ENCODE assay signal across 8 cellular contexts in genomic region chr16:660459-661183, GRCh38. TPM values are rescaled to one million over a fixed set of nuclear protein-coding genes. Genes with fewer than 3 reads are reported as not detected.
A peak's percentile ranks its signal among the peaks of the same experiment; 100 is the strongest.
DNase-seq lines count a peak whose midpoint lies in the region; ATAC-seq, FAIRE-seq and TF ChIP-seq lines count a peak whose summit lies in the region.

No MANE protein-coding gene starts in this region.

- no peaks in the 10 kb centered on the region for H3K27me3 ChIP-seq in HCT116 (ENCODE audit: insufficient read depth, low read length)
- H3K27me3 ChIP-seq in lung (ENCODE audit: control insufficient read depth, insufficient read depth), result no peaks in the 10 kb centered on the region

- H3K79me2 ChIP-seq in HCT116 (ENCODE audit: insufficient read depth, low read length), result no peaks in the 10 kb centered on the region

- peaks cover 3% of the 10 kb centered on the region for H3K36me3 Mint-ChIP-seq in activated CD4-positive, alpha-beta memory T cell treated with anti-CD3 and anti-CD28 coated beads for 36 hours

- WGBS in lung, 2 donors, result 6 to 17% methylated on average over 28 to 39 of the region's 43 CpGs

- H3K27me3 Mint-ChIP-seq in activated CD4-positive, alpha-beta memory T cell treated with anti-CD3 and anti-CD28 coated beads for 36 hours, result no peaks in the 10 kb centered on the region

- H3K4me2 ChIP-seq in HCT116 (ENCODE audit: low read length), result peak overlapping the region; percentile 30

- no peak overlapping the region for H3K4me3 ChIP-seq in HCT116 (replicated peaks in 1 of 2; ENCODE audit: low read depth in 1 of 2, low read length in 2 of 2)
- H3K4me3 ChIP-seq in lung, result no peak overlapping the region

- H2AFZ ChIP-seq in HCT116 (ENCODE audit: low read depth, low read length, poor library complexity, severe bottlenecking), result no peak overlapping the region

- RAD21 ChIA-PET in HCT116 (lab: Charles Lee; ENCODE audit: low non-redundant PET in 1 of 2, low total read pairs in 2 of 2, uncharacterized antibody in 2 of 2, unreplicated experiment in 2 of 2), result no interaction called here

- BruUV-seq in HCT116 (replicated peaks; lab: Mats Ljungman, UMichigan), result no TSS peak

- H3K27ac ChIP-seq in HCT116 (ENCODE audit: low read depth, low read length) (peak overlapping the region; percentile 67; the same call in 1 of the 2 replicates), lung (ENCODE audit: low read depth in 1 of 2, low read length in 1 of 2) (peak overlapping the region; percentile 68 to 69)

- no peaks in the 10 kb centered on the region for H3K9me3 Mint-ChIP-seq in activated CD4-positive, alpha-beta memory T cell treated with anti-CD3 and anti-CD28 coated beads for 36 hours

- POLR2A ChIA-PET in HCT116 (lab: Charles Lee), result interaction anchor here (1.9 kb wide), 1 partner anchor 9 kb away, joined by 4 read pairs; no protein-coding TSS in a partner anchor
- POLR2A ChIA-PET in activated CD4-positive, alpha-beta memory T cell treated with anti-CD3 and anti-CD28 coated beads for 36 hours (lab: Charles Lee), result no interaction called here

- H4K20me1 ChIP-seq in HCT116 (ENCODE audit: insufficient read depth), result no peaks in the 10 kb centered on the region

- peak; percentile 94 for ATAC-seq in HCT116
- peak; percentile 82 for ATAC-seq in lung (ENCODE audit: insufficient read depth, low FRiP score)

- peak overlapping the region; percentile 33; the same call in 1 of the 2 replicates for H3K9ac ChIP-seq in HCT116 (ENCODE audit: low read length)

- no peak for TF ChIP-seq POLR2A in HCT116 (IDR thresholded peaks at IDR 0.05; ENCODE audit: borderline replicate concordance, extremely low read depth, insufficient read depth, insufficient read length)

- H3K9me3 ChIP-seq in HCT116 (ENCODE audit: control insufficient read depth in 1 of 2, insufficient read depth in 1 of 2, low read depth in 1 of 2, low read length in 2 of 2) (no peaks in the 10 kb centered on the region), lung (ENCODE audit: control insufficient read depth in 2 of 2, insufficient read depth in 1 of 2, low read length in 1 of 2) (no peaks in the 10 kb centered on the region)

- no peaks in the 10 kb centered on the region for H3K36me3 ChIP-seq in HCT116 (ENCODE audit: control insufficient read depth in 1 of 2, insufficient read depth in 2 of 2, low read length in 2 of 2)
- H3K36me3 ChIP-seq in lung (ENCODE audit: control insufficient read depth in 2 of 2, insufficient read depth in 2 of 2, low read length in 2 of 2), result peaks cover 0 to 27% of the 10 kb centered on the region in 2 donors

- DNase-seq in D721Med (ENCODE audit: insufficient read length, low spot score) (peak; percentile 93), HCT116 (ENCODE audit: low read depth, low spot score) (peak; percentile 53), NCI-H774 (lab: John Stamatoyannopoulos, UW) (peak; percentile 75), ecto neural progenitor cell (ENCODE audit: low spot score) (peak; percentile 93), lung (ENCODE audit: low spot score) (peak; percentile 90), HuH-7 (ENCODE audit: low spot score) (no peak)
- DNase-seq in activated CD4-positive, alpha-beta memory T cell treated with anti-CD3 and anti-CD28 coated beads for 36 hours, result peak; percentile 72
- DNase-seq in stimulated activated CD8-positive, alpha-beta memory T cell treated with anti-CD3 and anti-CD28 coated beads, Interleukin-12 subunit alpha, Interleukin-12 subunit beta, amount 100 ng/mL, for 1 hour (ENCODE audit: low read depth), result peak; percentile 28

- peak; percentile 27 for TF ChIP-seq CTCF in D721Med (IDR thresholded peaks at IDR 0.05; ENCODE audit: insufficient read depth, missing control alignments)
- TF ChIP-seq CTCF in HCT116 (IDR thresholded peaks at IDR 0.05 in 2 of 3, conservative IDR thresholded peaks at IDR 0.05 in 1 of 3; ENCODE audit: borderline replicate concordance in 1 of 3, insufficient read depth in 1 of 3, low read depth in 2 of 3, low read length in 2 of 3), result peak; percentile 26 to 44 (median 42); a peak in 5 of 6 replicates
- TF ChIP-seq CTCF in lung (IDR thresholded peaks at IDR 0.05; ENCODE audit: control extremely low read depth, extremely low read depth), result peak; percentile 25

- FAIRE-seq in D721Med (lab: Jason Lieb, UNC), result no peak

- intact Hi-C loops in HCT116 (cut with micrococcal nuclease), result loop anchor here (2.0 kb wide), 1 partner anchor 82 kb away; no protein-coding TSS in a partner anchor
- intact Hi-C loops in activated CD4-positive, alpha-beta memory T cell treated with anti-CD3 and anti-CD28 coated beads for 36 hours (cut with micrococcal nuclease), result no loop called here

- H3K4me3 Mint-ChIP-seq in activated CD4-positive, alpha-beta memory T cell treated with anti-CD3 and anti-CD28 coated beads for 36 hours, result no peak overlapping the region

- no peak overlapping the region for H3K27ac Mint-ChIP-seq in activated CD4-positive, alpha-beta memory T cell treated with anti-CD3 and anti-CD28 coated beads for 36 hours

- H3K9me2 ChIP-seq in HCT116 (ENCODE audit: insufficient read depth), result no peaks in the 10 kb centered on the region

- peaks cover 4% of the 10 kb centered on the region for H3K4me1 Mint-ChIP-seq in activated CD4-positive, alpha-beta memory T cell treated with anti-CD3 and anti-CD28 coated beads for 36 hours (ENCODE audit: low read depth)

- CTCF ChIA-PET in HCT116 (lab: Charles Lee), result interaction anchor here (1.0 to 2.6 kb wide), 3 partner anchors 12 to 81 kb away, joined by 3 to 13 read pairs (median 3); partner anchors contain the start of genes METTL26 and WDR90
- CTCF ChIA-PET in activated CD4-positive, alpha-beta memory T cell treated with anti-CD3 and anti-CD28 coated beads for 36 hours (lab: Charles Lee), result interaction anchor here (0.7 to 1.0 kb wide), 2 partner anchors 13 to 81 kb away, joined by 3 read pairs; no protein-coding TSS in a partner anchor

- H3K4me1 ChIP-seq in HCT116 (ENCODE audit: control insufficient read depth in 1 of 2, insufficient read depth in 2 of 2, low read length in 2 of 2), result peaks cover 3 to 9% of the 10 kb centered on the region in 2 experiments; a peak in 2 of 4 replicates
- peaks cover 0 to 7% of the 10 kb centered on the region in 2 donors for H3K4me1 ChIP-seq in lung (ENCODE audit: control insufficient read depth in 2 of 2, insufficient read depth in 2 of 2, low read length in 2 of 2)

- peak; percentile 33 for TF ChIP-seq RAD21 in HCT116 (IDR thresholded peaks at IDR 0.05; ENCODE audit: low read depth)

TF ChIP-seq in HCT116, 20 proteins besides CTCF, POLR2A, EP300 and RAD21:
- TF ChIP-seq POLR2AphosphoS5 (IDR thresholded peaks at IDR 0.05; ENCODE audit: low read depth, low read length) (0 out of 2 replicates have a peak, but pooled peaks have one; percentile 18), MAX (IDR thresholded peaks at IDR 0.05) (peak; percentile 45; the same call in 1 of the 2 replicates), ZNF274 (IDR thresholded peaks at IDR 0.05; ENCODE audit: low read depth, low read length) (no peak)

RNA-seq across cellular contexts. Expression of gene RHOT2, which starts 7.3 kb away (rescaled TPM):
- total RNA-seq in HCT116 (2021; ENCODE audit: unreplicated experiment) (98.5 TPM), lung (100 to 1,000 TPM in 1 of 2 donors, 10 to 100 TPM in 1; 40.5 to 121 TPM)
- 62.9 and 63.5 TPM in 2 replicates for polyA plus RNA-seq in HCT116 (2012)
- 100 to 1,000 TPM; 112 to 128 TPM for total RNA-seq in activated CD4-positive, alpha-beta memory T cell treated with anti-CD3 and anti-CD28 coated beads for 36 hours
- polyA plus RNA-seq in lung, result 100 to 1,000 TPM; 111 to 119 TPM

RNA-seq across cellular contexts. Expression of gene WDR90, which starts 11.5 kb away (rescaled TPM):
- total RNA-seq in HCT116 (2021; ENCODE audit: unreplicated experiment) (73.7 TPM), lung (10 to 100 TPM; 22.4 to 74.2 TPM)
- polyA plus RNA-seq in HCT116 (2012), result 45.4 and 47.6 TPM in 2 replicates
- total RNA-seq in activated CD4-positive, alpha-beta memory T cell treated with anti-CD3 and anti-CD28 coated beads for 36 hours, result 10 to 100 TPM; 52.8 to 58.2 TPM
- polyA plus RNA-seq in lung, result 10 to 100 TPM; 18.6 to 33.4 TPM

RNA-seq across cellular contexts. Expression of gene RHBDL1, which starts 14.8 kb away (rescaled TPM):
- 12.7 TPM for total RNA-seq in HCT116 (2021; ENCODE audit: unreplicated experiment)
- polyA plus RNA-seq in HCT116 (2012), result 8.9 and 10.5 TPM in 2 replicates
- under 1 TPM; 0.57 to 0.82 TPM for total RNA-seq in activated CD4-positive, alpha-beta memory T cell treated with anti-CD3 and anti-CD28 coated beads for 36 hours
- total RNA-seq in lung, result 1 to 10 TPM in 1 of 2 donors, under 1 TPM in 1; 0.91 to 5.4 TPM
- 1 to 10 TPM in 1 of 2 donors, under 1 TPM in 1; 0.98 to 2.2 TPM for polyA plus RNA-seq in lung

RNA-seq across cellular contexts. Expression of gene MCRIP2, which starts 19.0 kb away (rescaled TPM):
- total RNA-seq in HCT116 (2021; ENCODE audit: unreplicated experiment) (34.9 TPM), lung (10 to 100 TPM in 1 of 2 donors, 1 to 10 TPM in 1; 9.1 to 61.6 TPM)
- polyA plus RNA-seq in HCT116 (2012), result 36.7 and 37.1 TPM in 2 replicates
- 10 to 100 TPM; 41.1 to 44.1 TPM for total RNA-seq in activated CD4-positive, alpha-beta memory T cell treated with anti-CD3 and anti-CD28 coated beads for 36 hours
- 100 to 1,000 TPM in 1 of 2 donors, 10 to 100 TPM in 1; 45.0 to 109 TPM for polyA plus RNA-seq in lung

RNA-seq across cellular contexts. Expression of gene STUB1, which starts 19.6 kb away (rescaled TPM):
- total RNA-seq in HCT116 (2021; ENCODE audit: unreplicated experiment) (111 TPM), lung (100 to 1,000 TPM in 1 of 2 donors, 10 to 100 TPM in 1; 58.8 to 131 TPM)
- polyA plus RNA-seq in HCT116 (2012), result 85.9 and 95.7 TPM in 2 replicates
- total RNA-seq in activated CD4-positive, alpha-beta memory T cell treated with anti-CD3 and anti-CD28 coated beads for 36 hours, result 10 to 100 TPM; 70.9 to 74.9 TPM
- polyA plus RNA-seq in lung, result 100 to 1,000 TPM; 113 to 131 TPM
